ENCODE assay signal across 15 cellular contexts in genomic region chr13:91135949-91136348, GRCh38.
"Had no signal": no experiment of that assay in that cellular context is flagged by ENCODE, and none has a peak within 500 bp of the region (broad histone marks: within the 10 kb centered on the region; RNA-seq: fewer than 3 reads in every experiment).

No MANE protein-coding gene starts in this region.

- H3K4me3 ChIP-seq: esophagus muscularis mucosa, mucosa of descending colon, testis had no signal

- H3K36me3 ChIP-seq: esophagus muscularis mucosa had no signal

- H3K4me1 Mint-ChIP-seq: activated CD4-positive, alpha-beta memory T cell treated with anti-CD3 and anti-CD28 coated beads, Interleukin-2, amount 10 ng/mL, durations not matched to agents 7 days and 5 days; naive thymus-derived CD8-positive, alpha-beta T cell; stimulated activated naive CD8-positive, alpha-beta T cell treated with anti-CD3 and anti-CD28 coated beads, Interleukin-15, amount 100 ng/mL, for 72 hours had no signal

- H3K9me3 Mint-ChIP-seq: activated CD4-positive, alpha-beta memory T cell treated with anti-CD3 and anti-CD28 coated beads, Interleukin-2, amount 10 ng/mL, durations not matched to agents 7 days and 5 days; activated naive CD8-positive, alpha-beta T cell treated with anti-CD3 and anti-CD28 coated beads for 36 hours; activated T-cell treated with anti-CD3 and anti-CD28 coated beads, Interleukin-2, amount 50 U/mL, for 72 hours; naive thymus-derived CD8-positive, alpha-beta T cell; stimulated activated naive CD8-positive, alpha-beta T cell treated with anti-CD3 and anti-CD28 coated beads, Interleukin-15, amount 100 ng/mL, for 72 hours had no signal

- H3K27me3 ChIP-seq: testis had no signal

- H3K4me1 ChIP-seq: esophagus muscularis mucosa, testis had no signal

- H3K4me3 Mint-ChIP-seq: activated CD4-positive, alpha-beta memory T cell treated with anti-CD3 and anti-CD28 coated beads, Interleukin-2, amount 10 ng/mL, durations not matched to agents 7 days and 5 days; activated naive CD8-positive, alpha-beta T cell treated with anti-CD3 and anti-CD28 coated beads for 36 hours; activated T-cell treated with anti-CD3 and anti-CD28 coated beads, Interleukin-2, amount 50 U/mL, for 72 hours; naive thymus-derived CD8-positive, alpha-beta T cell; stimulated activated naive CD8-positive, alpha-beta T cell treated with anti-CD3 and anti-CD28 coated beads, Interleukin-15, amount 100 ng/mL, for 72 hours had no signal

- H3K36me3 Mint-ChIP-seq: activated naive CD8-positive, alpha-beta T cell treated with anti-CD3 and anti-CD28 coated beads for 36 hours; naive thymus-derived CD8-positive, alpha-beta T cell had no signal

- H3K27ac ChIP-seq: esophagus muscularis mucosa, testis had no signal

- H3K9me3 ChIP-seq: esophagus muscularis mucosa, mucosa of descending colon, testis had no signal

- ATAC-seq: activated T-cell treated with anti-CD3 and anti-CD28 coated beads, Interleukin-2, amount 50 U/mL, for 72 hours; left cardiac atrium; mucosa of descending colon; naive thymus-derived CD8-positive, alpha-beta T cell; stimulated activated naive CD8-positive, alpha-beta T cell treated with anti-CD3 and anti-CD28 coated beads, Interleukin-15, amount 100 ng/mL, for 72 hours had no signal

- DNase-seq: activated CD4-positive, alpha-beta memory T cell treated with anti-CD3 and anti-CD28 coated beads, Interleukin-2, amount 10 ng/mL, durations not matched to agents 7 days and 5 days; activated gamma-delta T cell treated with Interleukin-2 at 50 U/mL for 16 hours; activated naive CD8-positive, alpha-beta T cell treated with anti-CD3 and anti-CD28 coated beads for 36 hours; activated T-cell treated with anti-CD3 and anti-CD28 coated beads, Interleukin-2, amount 50 U/mL, for 72 hours; hypothalamus; left cardiac atrium; mammary epithelial cell; mucosa of descending colon; naive thymus-derived CD8-positive, alpha-beta T cell; stimulated activated CD4-positive, alpha-beta T cell treated with anti-CD3 and anti-CD28 coated beads, Interleukin-15, amount 100 ng/mL, for 24 hours; stimulated activated CD4-positive, alpha-beta T cell treated with anti-CD3 and anti-CD28 coated beads, Interleukin-4, amount 100 ng/mL, for 4 hours; stimulated activated naive CD8-positive, alpha-beta T cell treated with anti-CD3 and anti-CD28 coated beads, Interleukin-15, amount 100 ng/mL, for 72 hours; T-helper 9 cell; testis had no signal

- H3K27me3 Mint-ChIP-seq: activated CD4-positive, alpha-beta memory T cell treated with anti-CD3 and anti-CD28 coated beads, Interleukin-2, amount 10 ng/mL, durations not matched to agents 7 days and 5 days; stimulated activated naive CD8-positive, alpha-beta T cell treated with anti-CD3 and anti-CD28 coated beads, Interleukin-15, amount 100 ng/mL, for 72 hours had no signal

- H3K27ac Mint-ChIP-seq: activated CD4-positive, alpha-beta memory T cell treated with anti-CD3 and anti-CD28 coated beads, Interleukin-2, amount 10 ng/mL, durations not matched to agents 7 days and 5 days; activated naive CD8-positive, alpha-beta T cell treated with anti-CD3 and anti-CD28 coated beads for 36 hours; activated T-cell treated with anti-CD3 and anti-CD28 coated beads, Interleukin-2, amount 50 U/mL, for 72 hours; naive thymus-derived CD8-positive, alpha-beta T cell; stimulated activated naive CD8-positive, alpha-beta T cell treated with anti-CD3 and anti-CD28 coated beads, Interleukin-15, amount 100 ng/mL, for 72 hours had no signal
